Comparison of ENCODE assay signal across 9 cellular contexts in genomic region chr3:140276698-140277097, GRCh38.
A peak's percentile ranks its signal among the peaks of the same experiment; 100 is the strongest.
DNase-seq lines count a peak whose midpoint lies in the region; ATAC-seq and TF ChIP-seq lines count a peak whose summit lies in the region.
"Had no signal": no experiment of that assay in that cellular context is flagged by ENCODE, and none has a peak within 500 bp of the region (broad histone marks: within the 10 kb centered on the region; RNA-seq: fewer than 3 reads in every experiment).

No MANE protein-coding gene starts in this region.

- ATAC-seq in GM21723 (IDR thresholded peaks at IDR 0.05; ENCODE audit: unreplicated experiment), result no peak

- H3K4me1 ChIP-seq in endodermal cell (ENCODE audit: control insufficient read depth, insufficient read depth, low read length), result no peaks in the 10 kb centered on the region

- no peak overlapping the region for H3K27ac Mint-ChIP-seq in endodermal cell
- H3K27ac Mint-ChIP-seq in activated CD4-positive, alpha-beta T cell treated with anti-CD3 and anti-CD28 coated beads, Interleukin-2, amount 10 ng/mL, durations not matched to agents 7 days and 5 days, result no peak overlapping the region

- H3K27me3 ChIP-seq in endodermal cell (ENCODE audit: control insufficient read depth, insufficient read depth, low read length, poor library complexity, severe bottlenecking), result no peaks in the 10 kb centered on the region

- no peaks in the 10 kb centered on the region for H3K9me3 Mint-ChIP-seq in endodermal cell
- no peaks in the 10 kb centered on the region for H3K9me3 Mint-ChIP-seq in activated CD4-positive, alpha-beta T cell treated with anti-CD3 and anti-CD28 coated beads, Interleukin-2, amount 10 ng/mL, durations not matched to agents 7 days and 5 days

- peaks cover 7% of the 10 kb centered on the region for H3K27me3 Mint-ChIP-seq in endodermal cell (ENCODE audit: insufficient read depth)
- H3K27me3 Mint-ChIP-seq in activated CD4-positive, alpha-beta T cell treated with anti-CD3 and anti-CD28 coated beads, Interleukin-2, amount 10 ng/mL, durations not matched to agents 7 days and 5 days, result no peaks in the 10 kb centered on the region

- peak; percentile 78 for TF ChIP-seq CTCF in endodermal cell (conservative IDR thresholded peaks at IDR 0.05)

- CTCF ChIA-PET in activated CD4-positive, alpha-beta T cell treated with anti-CD3 and anti-CD28 coated beads, Interleukin-2, amount 10 ng/mL, durations not matched to agents 7 days and 5 days (lab: Charles Lee), result no interaction called here

- no peaks in the 10 kb centered on the region for H3K36me3 ChIP-seq in endodermal cell (ENCODE audit: control insufficient read depth, insufficient read depth, low read length)

- no peak overlapping the region for H3K4me3 ChIP-seq in endodermal cell (ENCODE audit: low read length)

- no peak overlapping the region for H3K9ac ChIP-seq in endodermal cell (ENCODE audit: extremely low read depth, low read length, poor library complexity, severe bottlenecking)

- WGBS in endodermal cell (ENCODE audit: insufficient coverage in 1 of 2, insufficient read length in 1 of 2), 2 experiments, result 50 to 57% methylated on average over 2 to 3 of the region's 3 CpGs

- H3K4me1 Mint-ChIP-seq in endodermal cell, result no peaks in the 10 kb centered on the region
- H3K4me1 Mint-ChIP-seq in activated CD4-positive, alpha-beta T cell treated with anti-CD3 and anti-CD28 coated beads, Interleukin-2, amount 10 ng/mL, durations not matched to agents 7 days and 5 days, result no peaks in the 10 kb centered on the region

- no peak overlapping the region for H3K4me3 Mint-ChIP-seq in endodermal cell
- no peak overlapping the region for H3K4me3 Mint-ChIP-seq in activated CD4-positive, alpha-beta T cell treated with anti-CD3 and anti-CD28 coated beads, Interleukin-2, amount 10 ng/mL, durations not matched to agents 7 days and 5 days

- H3K27ac ChIP-seq in endodermal cell (ENCODE audit: low read depth, low read length), result no peak overlapping the region

- peak; percentile 12 for DNase-seq in DMS153 treated with DMSO at 0.1 percent for 48 hours (lab: John Stamatoyannopoulos, UW; ENCODE audit: unreplicated experiment)
- DNase-seq in DMS153 (lab: John Stamatoyannopoulos, UW), result no peak
- DNase-seq in NCI-H187 treated with DMSO at 0.1 percent for 48 hours (lab: John Stamatoyannopoulos, UW), result peak; percentile 15
- peak; percentile 78 for DNase-seq in endodermal cell
- peak; percentile 37 for DNase-seq in renal cortical epithelial cell (ENCODE audit: low read depth)
- no peak for DNase-seq in activated CD4-positive, alpha-beta T cell treated with anti-CD3 and anti-CD28 coated beads, Interleukin-2, amount 10 ng/mL, durations not matched to agents 7 days and 5 days
- no peak for DNase-seq in mesenteric fat pad (ENCODE audit: low spot score)
- DNase-seq: 8988T had no signal

- POLR2A ChIA-PET in activated CD4-positive, alpha-beta T cell treated with anti-CD3 and anti-CD28 coated beads, Interleukin-2, amount 10 ng/mL, durations not matched to agents 7 days and 5 days (lab: Charles Lee), result no interaction called here

- no peaks in the 10 kb centered on the region for H3K9me3 ChIP-seq in endodermal cell (ENCODE audit: control insufficient read depth, low read length)

- H3K36me3 Mint-ChIP-seq in endodermal cell (ENCODE audit: low read depth), result no peaks in the 10 kb centered on the region
- H3K36me3 Mint-ChIP-seq in activated CD4-positive, alpha-beta T cell treated with anti-CD3 and anti-CD28 coated beads, Interleukin-2, amount 10 ng/mL, durations not matched to agents 7 days and 5 days (ENCODE audit: low read depth), result no peaks in the 10 kb centered on the region

Comparison
In these comparisons a context has a peak if more than half of its experiments do, and no peak if none do; other contexts are left out.
1. DNase-seq: peak in DMS153 treated with DMSO at 0.1 percent for 48 hours (single experiment), NCI-H187 treated with DMSO at 0.1 percent for 48 hours (single experiment), endodermal cell (single experiment) and renal cortical epithelial cell (single experiment); none in DMS153 (single experiment), activated CD4-positive, alpha-beta T cell treated with anti-CD3 and anti-CD28 coated beads, Interleukin-2, amount 10 ng/mL, durations not matched to agents 7 days and 5 days (single experiment) and mesenteric fat pad (single experiment).